In the genomic region with DNA sequence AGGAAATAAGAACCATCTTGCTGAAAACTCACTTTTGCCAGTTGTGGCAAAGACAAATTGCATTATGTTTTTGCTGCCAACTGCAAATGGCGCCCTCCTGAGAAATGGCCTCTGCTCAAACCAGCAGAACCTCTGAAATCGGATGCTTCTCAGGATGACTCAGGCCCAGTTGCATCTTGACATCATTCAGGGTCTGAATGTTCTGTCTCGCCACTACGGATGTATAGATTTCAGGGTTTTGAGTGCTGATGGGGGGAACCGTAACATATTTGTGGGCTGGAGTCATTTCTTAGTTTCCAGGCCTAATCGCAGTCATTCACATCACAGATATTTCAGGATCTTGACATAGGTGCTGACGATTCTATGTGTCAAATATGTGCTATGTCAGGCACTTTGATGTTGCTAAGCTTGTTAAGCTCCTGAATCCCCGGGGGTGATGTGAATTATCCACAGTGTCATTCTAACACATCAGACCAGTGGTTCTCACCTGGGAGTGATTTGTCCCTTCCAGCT, we compare ENCODE assay signal across 10 cellular contexts.
DNase-seq lines count a peak whose midpoint lies in the region; ATAC-seq and TF ChIP-seq lines count a peak whose summit lies in the region.
"Had no signal": no experiment of that assay in that cellular context is flagged by ENCODE, and none has a peak within 500 bp of the region (broad histone marks: within the 10 kb centered on the region; RNA-seq: fewer than 3 reads in every experiment).

No MANE protein-coding gene starts in this region.

- DNase-seq in AG20443 (ENCODE audit: low spot score), result peak; percentile 62
- peak; percentile 94 for DNase-seq in H4 (ENCODE audit: low spot score)
- DNase-seq in T-helper 2 cell treated with Interferon-gamma antibody and Interleukin-4, amounts not matched to agents 5 μg/mL and 100 μg/mL, for 36 hours (ENCODE audit: low spot score), result peak; percentile 29
- DNase-seq in kidney epithelial cell (ENCODE audit: low read depth), result peak; percentile 72
- DNase-seq in G401 (ENCODE audit: low spot score), result no peak
- no peak for DNase-seq in GDM1 (lab: John Stamatoyannopoulos, UW)
- DNase-seq: activated CD8-positive, alpha-beta memory T cell treated with anti-CD3 and anti-CD28 coated beads, Interleukin-2, amount 50 U/mL, for 48 hours; immature natural killer cell had no signal

- ATAC-seq in HG02973 (IDR thresholded peaks at IDR 0.05; ENCODE audit: unreplicated experiment) (no peak), HG02623 (IDR thresholded peaks at IDR 0.05; ENCODE audit: unreplicated experiment) (no peak)

- H3K4me3 ChIP-seq in kidney epithelial cell (ENCODE audit: low read depth, low read length), result no peak overlapping the region

- no peaks in the 10 kb centered on the region for H3K9me3 Mint-ChIP-seq in T-helper 2 cell treated with Interferon-gamma antibody and Interleukin-4, amounts not matched to agents 5 μg/mL and 100 μg/mL, for 36 hours
- H3K9me3 Mint-ChIP-seq: immature natural killer cell had no signal

- no peak overlapping the region for H3K27ac Mint-ChIP-seq in T-helper 2 cell treated with Interferon-gamma antibody and Interleukin-4, amounts not matched to agents 5 μg/mL and 100 μg/mL, for 36 hours
- H3K27ac Mint-ChIP-seq: immature natural killer cell had no signal

- H3K4me3 Mint-ChIP-seq in T-helper 2 cell treated with Interferon-gamma antibody and Interleukin-4, amounts not matched to agents 5 μg/mL and 100 μg/mL, for 36 hours, result no peak overlapping the region
- H3K4me3 Mint-ChIP-seq: immature natural killer cell had no signal

- in situ Hi-C loops in G401 (cut with HindIII; ENCODE audit: low sequenced_read_pairs), result no loop called here

- no peaks in the 10 kb centered on the region for H3K36me3 ChIP-seq in kidney epithelial cell (ENCODE audit: control insufficient read depth, insufficient read depth, low read length)

- no peaks in the 10 kb centered on the region for H3K27me3 Mint-ChIP-seq in T-helper 2 cell treated with Interferon-gamma antibody and Interleukin-4, amounts not matched to agents 5 μg/mL and 100 μg/mL, for 36 hours (ENCODE audit: low read depth)

- no peak for TF ChIP-seq CTCF in kidney epithelial cell (IDR thresholded peaks at IDR 0.05; ENCODE audit: insufficient read depth, low read length, poor library complexity, severe bottlenecking)

- H3K4me1 Mint-ChIP-seq in T-helper 2 cell treated with Interferon-gamma antibody and Interleukin-4, amounts not matched to agents 5 μg/mL and 100 μg/mL, for 36 hours (ENCODE audit: low read depth), result peaks cover 3% of the 10 kb centered on the region

- H3K36me3 Mint-ChIP-seq in T-helper 2 cell treated with Interferon-gamma antibody and Interleukin-4, amounts not matched to agents 5 μg/mL and 100 μg/mL, for 36 hours (ENCODE audit: low read depth), result no peaks in the 10 kb centered on the region

- H3K27me3 ChIP-seq in kidney epithelial cell (ENCODE audit: control insufficient read depth, insufficient read depth, low read length), result no peaks in the 10 kb centered on the region

Comparison
In these comparisons a context has a peak if more than half of its experiments do, and no peak if none do; other contexts are left out.
1. DNase-seq: peak in AG20443 (single experiment), H4 (single experiment), T-helper 2 cell treated with Interferon-gamma antibody and Interleukin-4, amounts not matched to agents 5 μg/mL and 100 μg/mL, for 36 hours (single experiment) and kidney epithelial cell (single experiment); none in G401 (single experiment) and GDM1 (single experiment).